Comparison of ENCODE assay signal across 32 cellular contexts in genomic region chr18:75898666-75899065, GRCh38.
"Had no signal": no experiment of that assay in that cellular context is flagged by ENCODE, and none has a peak within 500 bp of the region (broad histone marks: within the 10 kb centered on the region; RNA-seq: fewer than 3 reads in every experiment).

No MANE protein-coding gene starts in this region.

- H3K27ac Mint-ChIP-seq: activated B cell treated with CpG ODN at 0.5 μM for 24 hours; activated CD8-positive, alpha-beta T cell treated with anti-CD3 and anti-CD28 coated beads for 36 hours; activated naive CD4-positive, alpha-beta T cell treated with anti-CD3 and anti-CD28 coated beads for 36 hours; activated naive CD4-positive, alpha-beta T cell treated with anti-CD3 and anti-CD28 coated beads, Interleukin-2, amount 50 U/mL, for 24 hours; activated naive CD8-positive, alpha-beta T cell treated with anti-CD3 and anti-CD28 coated beads for 36 hours; activated naive CD8-positive, alpha-beta T cell treated with anti-CD3 and anti-CD28 coated beads, Interleukin-2, amount 50 U/mL, for 24 hours; activated T-helper 2 cell treated with anti-CD3 and anti-CD28 coated beads, Interferon-gamma antibody, Interleukin-2, Interleukin-4, amounts not matched to agents 10 μg/mL and 5 μg/mL and 100 μg/mL, durations not matched to agents 14 hours and 24 hours and 36 hours; T-helper 17 cell; T-helper 2 cell treated with Interferon-gamma antibody and Interleukin-4, amounts not matched to agents 5 μg/mL and 100 μg/mL, for 36 hours had no signal

- H3K4me1 Mint-ChIP-seq: activated B cell treated with CpG ODN at 0.5 μM for 24 hours; activated naive CD4-positive, alpha-beta T cell treated with anti-CD3 and anti-CD28 coated beads, Interleukin-2, amount 50 U/mL, for 24 hours; activated naive CD8-positive, alpha-beta T cell treated with anti-CD3 and anti-CD28 coated beads for 36 hours; activated naive CD8-positive, alpha-beta T cell treated with anti-CD3 and anti-CD28 coated beads, Interleukin-2, amount 50 U/mL, for 24 hours had no signal

- ATAC-seq: activated CD4-positive, CD25-positive, alpha-beta regulatory T cell treated with anti-CD3 and anti-CD28 coated beads, Interleukin-2, amount 50 U/mL, for 24 hours; activated CD8-positive, alpha-beta T cell treated with anti-CD3 and anti-CD28 coated beads for 36 hours; activated naive CD8-positive, alpha-beta T cell treated with anti-CD3 and anti-CD28 coated beads, Interleukin-2, amount 50 U/mL, for 24 hours; activated T-cell treated with anti-CD3 and anti-CD28 coated beads, Interleukin-2, amount 50 U/mL, for 4 hours; gastroesophageal sphincter; T-helper 17 cell had no signal

- H3K9me3 Mint-ChIP-seq: activated B cell treated with CpG ODN at 0.5 μM for 24 hours; activated CD8-positive, alpha-beta T cell treated with anti-CD3 and anti-CD28 coated beads for 36 hours; activated naive CD4-positive, alpha-beta T cell treated with anti-CD3 and anti-CD28 coated beads for 36 hours; activated naive CD4-positive, alpha-beta T cell treated with anti-CD3 and anti-CD28 coated beads, Interleukin-2, amount 50 U/mL, for 24 hours; activated naive CD8-positive, alpha-beta T cell treated with anti-CD3 and anti-CD28 coated beads for 36 hours; activated naive CD8-positive, alpha-beta T cell treated with anti-CD3 and anti-CD28 coated beads, Interleukin-2, amount 50 U/mL, for 24 hours; activated T-cell treated with anti-CD3 and anti-CD28 coated beads, Interleukin-2, amount 50 U/mL, for 4 hours; activated T-helper 2 cell treated with anti-CD3 and anti-CD28 coated beads, Interferon-gamma antibody, Interleukin-2, Interleukin-4, amounts not matched to agents 10 μg/mL and 5 μg/mL and 100 μg/mL, durations not matched to agents 14 hours and 24 hours and 36 hours; T-helper 2 cell treated with Interferon-gamma antibody and Interleukin-4, amounts not matched to agents 5 μg/mL and 100 μg/mL, for 36 hours had no signal

- H3K36me3 ChIP-seq: ascending aorta, breast epithelium, cardiac muscle cell, colonic mucosa, esophagus squamous epithelium, gastroesophageal sphincter, WERI-Rb-1 had no signal

- DNase-seq: activated B cell treated with CpG ODN at 0.5 μM for 24 hours; activated CD4-positive, alpha-beta T cell treated with anti-CD3 and anti-CD28 coated beads for 48 hours; activated CD4-positive, alpha-beta T cell treated with anti-CD3 and anti-CD28 coated beads, Interleukin-2, amount 50 U/mL, for 1 hour; activated CD4-positive, alpha-beta T cell treated with anti-CD3 and anti-CD28 coated beads, Interleukin-2, amount 50 U/mL, for 48 hours; activated CD8-positive, alpha-beta memory T cell treated with anti-CD3 and anti-CD28 coated beads for 24 hours; activated CD8-positive, alpha-beta T cell treated with anti-CD3 and anti-CD28 coated beads for 36 hours; activated effector memory CD4-positive, alpha-beta T cell treated with anti-CD3 and anti-CD28 coated beads, Interleukin-2, amount 50 U/mL, for 16 hours; activated naive CD4-positive, alpha-beta T cell treated with anti-CD3 and anti-CD28 coated beads for 36 hours; activated naive CD8-positive, alpha-beta T cell treated with anti-CD3 and anti-CD28 coated beads for 36 hours; activated naive CD8-positive, alpha-beta T cell treated with anti-CD3 and anti-CD28 coated beads, Interleukin-2, amount 50 U/mL, for 24 hours; activated T-cell treated with anti-CD3 and anti-CD28 coated beads, Interleukin-2, amount 50 U/mL, for 4 hours; central memory CD4-positive, alpha-beta T cell; cerebellar nuclear complex; colonic mucosa; effector CD8-positive, alpha-beta T cell; esophagus squamous epithelium; foreskin melanocyte; head of caudate nucleus; T-helper 1 cell; T-helper 17 cell; T1000; WERI-Rb-1 had no signal

- H3K36me3 Mint-ChIP-seq: activated naive CD4-positive, alpha-beta T cell treated with anti-CD3 and anti-CD28 coated beads, Interleukin-2, amount 50 U/mL, for 24 hours; activated naive CD8-positive, alpha-beta T cell treated with anti-CD3 and anti-CD28 coated beads for 36 hours; brain had no signal

- H3K4me3 ChIP-seq: ascending aorta, breast epithelium, cardiac muscle cell, colonic mucosa, esophagus squamous epithelium, gastroesophageal sphincter had no signal

- H3K4me1 ChIP-seq: ascending aorta, breast epithelium, colonic mucosa, esophagus squamous epithelium, gastroesophageal sphincter had no signal

- H3K27ac ChIP-seq: ascending aorta, breast epithelium, cardiac muscle cell, colonic mucosa, epithelial cell of prostate, esophagus squamous epithelium, gastroesophageal sphincter, WERI-Rb-1 had no signal

- H3K9me3 ChIP-seq: ascending aorta, breast epithelium, colonic mucosa, esophagus squamous epithelium, gastroesophageal sphincter had no signal

- H3K27me3 ChIP-seq: ascending aorta, breast epithelium, cardiac muscle cell, colonic mucosa, esophagus squamous epithelium, gastroesophageal sphincter had no signal

- H3K27me3 Mint-ChIP-seq: activated B cell treated with CpG ODN at 0.5 μM for 24 hours; activated naive CD4-positive, alpha-beta T cell treated with anti-CD3 and anti-CD28 coated beads, Interleukin-2, amount 50 U/mL, for 24 hours; activated naive CD8-positive, alpha-beta T cell treated with anti-CD3 and anti-CD28 coated beads, Interleukin-2, amount 50 U/mL, for 24 hours; brain had no signal

- H3K4me3 Mint-ChIP-seq: activated B cell treated with CpG ODN at 0.5 μM for 24 hours; activated CD8-positive, alpha-beta T cell treated with anti-CD3 and anti-CD28 coated beads for 36 hours; activated naive CD4-positive, alpha-beta T cell treated with anti-CD3 and anti-CD28 coated beads for 36 hours; activated naive CD4-positive, alpha-beta T cell treated with anti-CD3 and anti-CD28 coated beads, Interleukin-2, amount 50 U/mL, for 24 hours; activated naive CD8-positive, alpha-beta T cell treated with anti-CD3 and anti-CD28 coated beads for 36 hours; activated naive CD8-positive, alpha-beta T cell treated with anti-CD3 and anti-CD28 coated beads, Interleukin-2, amount 50 U/mL, for 24 hours; activated T-cell treated with anti-CD3 and anti-CD28 coated beads, Interleukin-2, amount 50 U/mL, for 4 hours; brain; T-helper 17 cell; T-helper 2 cell treated with Interferon-gamma antibody and Interleukin-4, amounts not matched to agents 5 μg/mL and 100 μg/mL, for 36 hours had no signal
